ENCODE assay signal across 8 cellular contexts in genomic region chr12:100266163-100266801, GRCh38. TPM values are rescaled to one million over a fixed set of nuclear protein-coding genes. Genes with fewer than 3 reads are reported as not detected.
DNase-seq lines count a peak whose midpoint lies in the region; ATAC-seq and TF ChIP-seq lines count a peak whose summit lies in the region.

No MANE protein-coding gene starts in this region.

- H3K4me1 ChIP-seq in BLaER1 (peaks cover 26% of the 10 kb centered on the region), adrenal gland (replicated peaks in 1 of 2) (peaks cover 15 to 33% of the 10 kb centered on the region in 2 donors), mesenchymal stem cell (ENCODE audit: control insufficient read depth, insufficient read depth, low read depth, low read length) (peaks cover 3% of the 10 kb centered on the region)

- no peak overlapping the region for H2BK15ac ChIP-seq in mesenchymal stem cell (ENCODE audit: low read depth, poor library complexity, severe bottlenecking)

- H2BK12ac ChIP-seq in mesenchymal stem cell (ENCODE audit: low read length in 2 of 2) = no peak overlapping the region

- H3K18ac ChIP-seq in mesenchymal stem cell (ENCODE audit: low read depth in 1 of 2, low read length in 2 of 2) = peak overlapping the region in 1 of 2 experiments; percentile 67

- TF ChIP-seq POLR2A in adrenal gland (IDR thresholded peaks at IDR 0.05) = no peak

- H3K14ac ChIP-seq in mesenchymal stem cell (ENCODE audit: low read length in 2 of 2) = no peak overlapping the region

- peaks cover 25% of the 10 kb centered on the region for H4K20me1 ChIP-seq in BLaER1

- peak overlapping the region; percentile 92; the same call in 1 of the 2 replicates for H3K27ac ChIP-seq in BLaER1
- H3K27ac ChIP-seq in adrenal gland = peak overlapping the region in 3 of 5 donors; percentile 96 to 98 (median 97)
- no peak overlapping the region for H3K27ac ChIP-seq in mesenchymal stem cell (ENCODE audit: low read length, poor library complexity, severe bottlenecking)

- H4K91ac ChIP-seq in mesenchymal stem cell (ENCODE audit: low read length) = no peak overlapping the region

- no peak overlapping the region for H2BK120ac ChIP-seq in mesenchymal stem cell (ENCODE audit: low read depth, low read length)

- no peaks in the 10 kb centered on the region for H3K79me1 ChIP-seq in mesenchymal stem cell (replicated peaks; ENCODE audit: low read length, poor library complexity, severe bottlenecking)

- no peak for TF ChIP-seq CTCF in adrenal gland (IDR thresholded peaks at IDR 0.05)

- intact Hi-C loops in adrenal gland (cut with DNase I) = no loop called here

- ATAC-seq in GM19395 (IDR thresholded peaks at IDR 0.05; ENCODE audit: unreplicated experiment) = peak; percentile 21
- peak; percentile 22 for ATAC-seq in HG03378 (IDR thresholded peaks at IDR 0.05; ENCODE audit: unreplicated experiment)

- DNase-seq in adrenal gland (no peak), mesenchymal stem cell (no peak), NCI-H1092 treated with DMSO at 0.1 percent for 48 hours (lab: John Stamatoyannopoulos, UW) (no peak), retina (no peak)
- no peak for DNase-seq in activated effector memory CD4-positive, alpha-beta T cell treated with anti-CD3 and anti-CD28 coated beads, Interleukin-2, amount 50 U/mL, for 16 hours

- peak overlapping the region; percentile 78 for H4K8ac ChIP-seq in mesenchymal stem cell (ENCODE audit: low read length)

- H3K9me3 ChIP-seq in BLaER1 (no peaks in the 10 kb centered on the region), adrenal gland (replicated peaks in 1 of 3) (no peaks in the 10 kb centered on the region), mesenchymal stem cell (ENCODE audit: control insufficient read depth, low read length) (no peaks in the 10 kb centered on the region)

- 41 to 53% (median 44%) methylated on average over 10 to 12 of the region's 12 CpGs for WGBS in adrenal gland, 4 donors
- 98% methylated on average over 6 of the region's 12 CpGs for WGBS in mesenchymal stem cell

- H3K4ac ChIP-seq in mesenchymal stem cell (ENCODE audit: low read depth in 1 of 2, low read length in 2 of 2) = no peak overlapping the region

- no peaks in the 10 kb centered on the region for H3K27me3 ChIP-seq in BLaER1
- H3K27me3 ChIP-seq in adrenal gland = no peaks in the 10 kb centered on the region
- H3K27me3 ChIP-seq in mesenchymal stem cell (ENCODE audit: control insufficient read depth in 1 of 2, insufficient read depth in 1 of 2, low read length in 2 of 2) = no peaks in the 10 kb centered on the region

- H2AFZ ChIP-seq in mesenchymal stem cell (ENCODE audit: low read depth, low read length) = peak overlapping the region; percentile 70

- no peak overlapping the region for H2AK5ac ChIP-seq in mesenchymal stem cell (ENCODE audit: low read length, severe bottlenecking)

- peak overlapping the region; percentile 91 for H3K9ac ChIP-seq in BLaER1
- peak overlapping the region; percentile 72 for H3K9ac ChIP-seq in mesenchymal stem cell (ENCODE audit: low read length)

- H3K4me2 ChIP-seq in BLaER1 (peak overlapping the region; percentile 66), mesenchymal stem cell (ENCODE audit: low read length, poor library complexity, severe bottlenecking) (peak overlapping the region; percentile 64)

- H3K36me3 ChIP-seq in BLaER1 = no peaks in the 10 kb centered on the region
- no peaks in the 10 kb centered on the region for H3K36me3 ChIP-seq in adrenal gland (replicated peaks in 1 of 2)
- no peaks in the 10 kb centered on the region for H3K36me3 ChIP-seq in mesenchymal stem cell (ENCODE audit: control insufficient read depth in 1 of 2, insufficient read depth in 2 of 2, low read depth in 1 of 2, low read length in 2 of 2)

- no peak overlapping the region for H3K23ac ChIP-seq in mesenchymal stem cell (ENCODE audit: low read length in 2 of 2)

- peak overlapping the region; percentile 97 for H3K4me3 ChIP-seq in BLaER1
- peak overlapping the region in 3 of 4 donors; percentile 60 to 78 (median 65) for H3K4me3 ChIP-seq in adrenal gland
- H3K4me3 ChIP-seq in mesenchymal stem cell (ENCODE audit: insufficient read depth in 1 of 2, low read depth in 1 of 2, low read length in 2 of 2) = peak overlapping the region; percentile 71 to 95

- H2BK5ac ChIP-seq in mesenchymal stem cell (ENCODE audit: low read depth, low read length, poor library complexity, severe bottlenecking) = peak overlapping the region; percentile 54

RNA-seq across cellular contexts. Expression of gene DEPDC4, which starts 0.6 kb away (rescaled TPM):
- 1 to 10 TPM in 4 of 8 donors, under 1 TPM in 3, not detected in 1; 0.17 to 3.5 (median 1.5) TPM for total RNA-seq in adrenal gland
- polyA plus RNA-seq in adrenal gland = 1 to 10 TPM in 2 of 3 donors, under 1 TPM in 1; 0.67 to 1.7 (median 1.2) TPM
- polyA plus RNA-seq in mesenchymal stem cell (2013, experiment 1 of 2) = 0.97 TPM
- 1.2 TPM for polyA plus RNA-seq in mesenchymal stem cell (2013, experiment 2 of 2)

RNA-seq across cellular contexts. Expression of gene SCYL2, which starts 0.7 kb away (rescaled TPM):
- 10 to 100 TPM; 29.9 to 54.6 (median 41.7) TPM for total RNA-seq in adrenal gland
- polyA plus RNA-seq in adrenal gland = 10 to 100 TPM; 12.1 to 45.0 (median 14.6) TPM
- 30.9 TPM for polyA plus RNA-seq in mesenchymal stem cell (2013, experiment 1 of 2)
- polyA plus RNA-seq in mesenchymal stem cell (2013, experiment 2 of 2) = 32.0 TPM
